3 cellular contexts compared by ENCODE assay signal in the genomic region with DNA sequence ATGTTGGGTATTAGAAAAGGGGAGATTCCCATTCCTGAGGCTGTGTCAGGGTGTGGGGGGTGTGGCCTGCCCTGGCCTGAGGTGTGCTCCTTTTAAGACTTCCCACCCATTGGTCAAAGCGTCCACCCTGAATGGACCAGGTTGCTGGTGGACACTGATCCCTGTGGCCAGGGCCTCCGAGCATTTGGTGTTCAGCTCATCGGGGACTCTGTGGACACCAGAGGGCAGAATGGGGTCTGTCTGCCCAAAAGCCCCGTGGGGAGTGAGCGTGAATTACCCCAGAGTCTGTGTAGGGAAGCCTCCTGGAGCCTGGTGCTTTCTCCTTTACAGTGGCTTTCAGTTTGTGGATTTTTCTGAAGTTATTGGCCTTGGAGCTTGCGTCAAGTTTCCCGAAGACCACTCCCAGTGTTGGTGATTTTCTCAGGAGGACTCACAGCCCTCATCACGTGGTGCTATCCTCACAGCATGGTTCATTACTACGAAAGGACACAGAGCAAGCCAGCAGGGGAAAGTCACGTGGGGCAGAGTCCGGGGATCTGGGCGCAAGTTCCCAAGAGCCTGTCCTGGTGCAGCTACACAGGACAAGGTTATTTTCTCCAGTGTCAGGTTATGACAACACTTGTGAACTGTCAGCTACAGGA.
A peak's percentile ranks its signal among the peaks of the same experiment; 100 is the strongest.
TF ChIP-seq lines count a peak whose summit lies in the region.

No MANE protein-coding gene starts in this region.

TF ChIP-seq in IMR-90, 13 proteins besides CTCF, POLR2A, EP300 and RAD21:
- TF ChIP-seq, protein P1, sequence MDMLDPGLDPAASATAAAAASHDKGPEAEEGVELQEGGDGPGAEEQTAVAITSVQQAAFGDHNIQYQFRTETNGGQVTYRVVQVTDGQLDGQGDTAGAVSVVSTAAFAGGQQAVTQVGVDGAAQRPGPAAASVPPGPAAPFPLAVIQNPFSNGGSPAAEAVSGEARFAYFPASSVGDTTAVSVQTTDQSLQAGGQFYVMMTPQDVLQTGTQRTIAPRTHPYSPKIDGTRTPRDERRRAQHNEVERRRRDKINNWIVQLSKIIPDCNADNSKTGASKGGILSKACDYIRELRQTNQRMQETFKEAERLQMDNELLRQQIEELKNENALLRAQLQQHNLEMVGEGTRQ (IDR thresholded peaks at IDR 0.05; ENCODE audit: low read depth, low read length), result no peak
- TF ChIP-seq NFE2L2 (IDR thresholded peaks at IDR 0.05; ENCODE audit: low read depth, low read length), result no peak
- no peak for TF ChIP-seq CHD1 (IDR thresholded peaks at IDR 0.05; ENCODE audit: low read depth, low read length)
- TF ChIP-seq, protein P2, sequence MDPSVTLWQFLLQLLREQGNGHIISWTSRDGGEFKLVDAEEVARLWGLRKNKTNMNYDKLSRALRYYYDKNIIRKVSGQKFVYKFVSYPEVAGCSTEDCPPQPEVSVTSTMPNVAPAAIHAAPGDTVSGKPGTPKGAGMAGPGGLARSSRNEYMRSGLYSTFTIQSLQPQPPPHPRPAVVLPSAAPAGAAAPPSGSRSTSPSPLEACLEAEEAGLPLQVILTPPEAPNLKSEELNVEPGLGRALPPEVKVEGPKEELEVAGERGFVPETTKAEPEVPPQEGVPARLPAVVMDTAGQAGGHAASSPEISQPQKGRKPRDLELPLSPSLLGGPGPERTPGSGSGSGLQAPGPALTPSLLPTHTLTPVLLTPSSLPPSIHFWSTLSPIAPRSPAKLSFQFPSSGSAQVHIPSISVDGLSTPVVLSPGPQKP (IDR thresholded peaks at IDR 0.05; ENCODE audit: borderline replicate concordance, low read depth, low read length), result no peak

TF ChIP-seq in K562, 482 proteins besides CTCF, POLR2A, EP300 and RAD21 (continues in another document):
- TF ChIP-seq HEY1 (CRISPR knock-in tag; IDR thresholded peaks at IDR 0.05; ENCODE audit: borderline replicate concordance) (no peak), CBFA2T2 (conservative IDR thresholded peaks at IDR 0.05) (peak; percentile 37), CCAR2 (IDR thresholded peaks at IDR 0.05; ENCODE audit: low read depth, low read length) (no peak), ZNF75A (CRISPR knock-in tag; IDR thresholded peaks at IDR 0.05) (no peak), EHMT2 (IDR thresholded peaks at IDR 0.05) (no peak), NFIX (CRISPR knock-in tag; IDR thresholded peaks at IDR 0.05; ENCODE audit: low read depth) (no peak), POLR2H (tag; IDR thresholded peaks at IDR 0.05; ENCODE audit: low read depth) (no peak), ZBTB17 (CRISPR knock-in tag; IDR thresholded peaks at IDR 0.05) (no peak), ZNF551 (CRISPR knock-in tag; IDR thresholded peaks at IDR 0.05) (no peak), MEF2D (tag; conservative IDR thresholded peaks at IDR 0.05; ENCODE audit: low read depth) (no peak), TRIM24 (IDR thresholded peaks at IDR 0.05) (no peak), U2AF2 (optimal IDR thresholded peaks at IDR 0.05; ENCODE audit: low read depth, low read length) (no peak), ZNF766 (CRISPR knock-in tag; conservative IDR thresholded peaks at IDR 0.05) (no peak), CBX8 (IDR thresholded peaks at IDR 0.05; ENCODE audit: borderline replicate concordance, extremely low read depth, low read depth, low read length, poor library complexity, severe bottlenecking) (no peak)
- TF ChIP-seq, protein P3, sequence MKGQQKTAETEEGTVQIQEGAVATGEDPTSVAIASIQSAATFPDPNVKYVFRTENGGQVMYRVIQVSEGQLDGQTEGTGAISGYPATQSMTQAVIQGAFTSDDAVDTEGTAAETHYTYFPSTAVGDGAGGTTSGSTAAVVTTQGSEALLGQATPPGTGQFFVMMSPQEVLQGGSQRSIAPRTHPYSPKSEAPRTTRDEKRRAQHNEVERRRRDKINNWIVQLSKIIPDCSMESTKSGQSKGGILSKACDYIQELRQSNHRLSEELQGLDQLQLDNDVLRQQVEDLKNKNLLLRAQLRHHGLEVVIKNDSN (CRISPR knock-in tag; IDR thresholded peaks at IDR 0.05), result peak; percentile 83
- TF ChIP-seq, protein P4, sequence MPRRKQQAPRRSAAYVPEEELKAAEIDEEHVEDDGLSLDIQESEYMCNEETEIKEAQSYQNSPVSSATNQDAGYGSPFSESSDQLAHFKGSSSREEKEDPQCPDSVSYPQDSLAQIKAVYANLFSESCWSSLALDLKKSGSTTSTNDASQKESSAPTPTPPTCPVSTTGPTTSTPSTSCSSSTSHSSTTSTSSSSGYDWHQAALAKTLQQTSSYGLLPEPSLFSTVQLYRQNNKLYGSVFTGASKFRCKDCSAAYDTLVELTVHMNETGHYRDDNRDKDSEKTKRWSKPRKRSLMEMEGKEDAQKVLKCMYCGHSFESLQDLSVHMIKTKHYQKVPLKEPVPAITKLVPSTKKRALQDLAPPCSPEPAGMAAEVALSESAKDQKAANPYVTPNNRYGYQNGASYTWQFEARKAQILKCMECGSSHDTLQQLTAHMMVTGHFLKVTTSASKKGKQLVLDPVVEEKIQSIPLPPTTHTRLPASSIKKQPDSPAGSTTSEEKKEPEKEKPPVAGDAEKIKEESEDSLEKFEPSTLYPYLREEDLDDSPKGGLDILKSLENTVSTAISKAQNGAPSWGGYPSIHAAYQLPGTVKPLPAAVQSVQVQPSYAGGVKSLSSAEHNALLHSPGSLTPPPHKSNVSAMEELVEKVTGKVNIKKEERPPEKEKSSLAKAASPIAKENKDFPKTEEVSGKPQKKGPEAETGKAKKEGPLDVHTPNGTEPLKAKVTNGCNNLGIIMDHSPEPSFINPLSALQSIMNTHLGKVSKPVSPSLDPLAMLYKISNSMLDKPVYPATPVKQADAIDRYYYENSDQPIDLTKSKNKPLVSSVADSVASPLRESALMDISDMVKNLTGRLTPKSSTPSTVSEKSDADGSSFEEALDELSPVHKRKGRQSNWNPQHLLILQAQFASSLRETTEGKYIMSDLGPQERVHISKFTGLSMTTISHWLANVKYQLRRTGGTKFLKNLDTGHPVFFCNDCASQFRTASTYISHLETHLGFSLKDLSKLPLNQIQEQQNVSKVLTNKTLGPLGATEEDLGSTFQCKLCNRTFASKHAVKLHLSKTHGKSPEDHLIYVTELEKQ (CRISPR knock-in tag; IDR thresholded peaks at IDR 0.05), result no peak
- TF ChIP-seq, protein P5, sequence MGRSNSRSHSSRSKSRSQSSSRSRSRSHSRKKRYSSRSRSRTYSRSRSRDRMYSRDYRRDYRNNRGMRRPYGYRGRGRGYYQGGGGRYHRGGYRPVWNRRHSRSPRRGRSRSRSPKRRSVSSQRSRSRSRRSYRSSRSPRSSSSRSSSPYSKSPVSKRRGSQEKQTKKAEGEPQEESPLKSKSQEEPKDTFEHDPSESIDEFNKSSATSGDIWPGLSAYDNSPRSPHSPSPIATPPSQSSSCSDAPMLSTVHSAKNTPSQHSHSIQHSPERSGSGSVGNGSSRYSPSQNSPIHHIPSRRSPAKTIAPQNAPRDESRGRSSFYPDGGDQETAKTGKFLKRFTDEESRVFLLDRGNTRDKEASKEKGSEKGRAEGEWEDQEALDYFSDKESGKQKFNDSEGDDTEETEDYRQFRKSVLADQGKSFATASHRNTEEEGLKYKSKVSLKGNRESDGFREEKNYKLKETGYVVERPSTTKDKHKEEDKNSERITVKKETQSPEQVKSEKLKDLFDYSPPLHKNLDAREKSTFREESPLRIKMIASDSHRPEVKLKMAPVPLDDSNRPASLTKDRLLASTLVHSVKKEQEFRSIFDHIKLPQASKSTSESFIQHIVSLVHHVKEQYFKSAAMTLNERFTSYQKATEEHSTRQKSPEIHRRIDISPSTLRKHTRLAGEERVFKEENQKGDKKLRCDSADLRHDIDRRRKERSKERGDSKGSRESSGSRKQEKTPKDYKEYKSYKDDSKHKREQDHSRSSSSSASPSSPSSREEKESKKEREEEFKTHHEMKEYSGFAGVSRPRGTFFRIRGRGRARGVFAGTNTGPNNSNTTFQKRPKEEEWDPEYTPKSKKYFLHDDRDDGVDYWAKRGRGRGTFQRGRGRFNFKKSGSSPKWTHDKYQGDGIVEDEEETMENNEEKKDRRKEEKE (IDR thresholded peaks at IDR 0.05; ENCODE audit: borderline replicate concordance in 1 of 2, control insufficient read depth in 1 of 2, low read depth in 2 of 2, low read length in 1 of 2), result no peak
- TF ChIP-seq, protein P1 (CRISPR knock-in tag; IDR thresholded peaks at IDR 0.05), result peak; percentile 85

TF ChIP-seq in SK-N-SH, 30 proteins besides CTCF, POLR2A, EP300 and RAD21:
- TF ChIP-seq RXRA (IDR thresholded peaks at IDR 0.05; ENCODE audit: borderline replicate concordance, low read depth), result no peak
- no peak for TF ChIP-seq POLR2AphosphoS5 (IDR thresholded peaks at IDR 0.05; ENCODE audit: low read depth, low read length)
- TF ChIP-seq, protein P3 (IDR thresholded peaks at IDR 0.05; ENCODE audit: borderline replicate concordance, low read depth), result no peak
- no peak for TF ChIP-seq CHD2 (IDR thresholded peaks at IDR 0.05; ENCODE audit: low read length, partially characterized antibody)
- TF ChIP-seq RCOR1 (IDR thresholded peaks at IDR 0.05; ENCODE audit: low read length), result no peak
